Comparison of ENCODE assay signal across 12 cellular contexts in genomic region chr1:173410133-173410793, GRCh38.
DNase-seq lines count a peak whose midpoint lies in the region; ATAC-seq lines count a peak whose summit lies in the region.
"Had no signal": no experiment of that assay in that cellular context is flagged by ENCODE, and none has a peak within 500 bp of the region (broad histone marks: within the 10 kb centered on the region; RNA-seq: fewer than 3 reads in every experiment).

No MANE protein-coding gene starts in this region.

- intact Hi-C loops in activated T-helper 1 cell treated with anti-CD3 and anti-CD28 coated beads, Interleukin-12 subunit alpha, Interleukin-12 subunit beta, Interleukin-2, Interleukin-4 antibody, amounts not matched to agents 30 ng/mL and 10 ng/mL and 1 ng/mL, durations not matched to agents 14 hours and 24 hours and 36 hours (cut with micrococcal nuclease): loop anchor here (10.0 kb wide), 1 partner anchor 585 kb away; no protein-coding TSS in a partner anchor

- H3K4me3 Mint-ChIP-seq in activated CD8-positive, alpha-beta memory T cell treated with anti-CD3 and anti-CD28 coated beads, Interleukin-2, amount 10 ng/mL, durations not matched to agents 7 days and 5 days: no peak overlapping the region
- H3K4me3 Mint-ChIP-seq in activated T-helper 1 cell treated with anti-CD3 and anti-CD28 coated beads, Interleukin-12 subunit alpha, Interleukin-12 subunit beta, Interleukin-2, Interleukin-4 antibody, amounts not matched to agents 30 ng/mL and 10 ng/mL and 1 ng/mL, durations not matched to agents 14 hours and 24 hours and 36 hours: peak overlapping the region; percentile 5

- DNase-seq in activated CD8-positive, alpha-beta memory T cell treated with anti-CD3 and anti-CD28 coated beads, Interleukin-2, amount 10 ng/mL, durations not matched to agents 7 days and 5 days: no peak
- DNase-seq in activated CD8-positive, alpha-beta memory T cell treated with anti-CD3 and anti-CD28 coated beads, Interleukin-2, amount 50 U/mL, for 48 hours: no peak
- DNase-seq in activated T-helper 1 cell treated with anti-CD3 and anti-CD28 coated beads, Interleukin-12 subunit alpha, Interleukin-12 subunit beta, Interleukin-2, Interleukin-4 antibody, amounts not matched to agents 30 ng/mL and 10 ng/mL and 1 ng/mL, durations not matched to agents 14 hours and 24 hours and 36 hours (ENCODE audit: low spot score): no peak
- DNase-seq in stimulated activated naive CD8-positive, alpha-beta T cell treated with anti-CD3 and anti-CD28 coated beads, Interleukin-15, Interleukin-2, amounts not matched to agents 100 U/mL and 50 U/mL, for 24 hours: no peak
- DNase-seq in activated naive CD4-positive, alpha-beta T cell treated with Interleukin-2 at 50 U/mL for 16 hours: no peak
- DNase-seq: activated CD4-positive, alpha-beta T cell treated with anti-CD3 and anti-CD28 coated beads, Interleukin-2, amount 50 U/mL, for 4 hours; effector CD8-positive, alpha-beta T cell; kidney; sigmoid colon had no signal

- no peaks in the 10 kb centered on the region for H3K9me3 Mint-ChIP-seq in activated CD8-positive, alpha-beta memory T cell treated with anti-CD3 and anti-CD28 coated beads, Interleukin-2, amount 10 ng/mL, durations not matched to agents 7 days and 5 days (ENCODE audit: low read depth)
- no peaks in the 10 kb centered on the region for H3K9me3 Mint-ChIP-seq in activated T-helper 1 cell treated with anti-CD3 and anti-CD28 coated beads, Interleukin-12 subunit alpha, Interleukin-12 subunit beta, Interleukin-2, Interleukin-4 antibody, amounts not matched to agents 30 ng/mL and 10 ng/mL and 1 ng/mL, durations not matched to agents 14 hours and 24 hours and 36 hours

- no peaks in the 10 kb centered on the region for H3K27me3 Mint-ChIP-seq in activated CD8-positive, alpha-beta memory T cell treated with anti-CD3 and anti-CD28 coated beads, Interleukin-2, amount 10 ng/mL, durations not matched to agents 7 days and 5 days
- H3K27me3 Mint-ChIP-seq in activated T-helper 1 cell treated with anti-CD3 and anti-CD28 coated beads, Interleukin-12 subunit alpha, Interleukin-12 subunit beta, Interleukin-2, Interleukin-4 antibody, amounts not matched to agents 30 ng/mL and 10 ng/mL and 1 ng/mL, durations not matched to agents 14 hours and 24 hours and 36 hours (ENCODE audit: insufficient read depth): peaks cover 4% of the 10 kb centered on the region

- no peaks in the 10 kb centered on the region for H3K36me3 Mint-ChIP-seq in activated CD8-positive, alpha-beta memory T cell treated with anti-CD3 and anti-CD28 coated beads, Interleukin-2, amount 10 ng/mL, durations not matched to agents 7 days and 5 days
- peaks cover 3% of the 10 kb centered on the region for H3K36me3 Mint-ChIP-seq in activated T-helper 1 cell treated with anti-CD3 and anti-CD28 coated beads, Interleukin-12 subunit alpha, Interleukin-12 subunit beta, Interleukin-2, Interleukin-4 antibody, amounts not matched to agents 30 ng/mL and 10 ng/mL and 1 ng/mL, durations not matched to agents 14 hours and 24 hours and 36 hours (ENCODE audit: low read depth)

- peak overlapping the region; percentile 52 for H3K27ac Mint-ChIP-seq in activated CD8-positive, alpha-beta memory T cell treated with anti-CD3 and anti-CD28 coated beads, Interleukin-2, amount 10 ng/mL, durations not matched to agents 7 days and 5 days
- H3K27ac Mint-ChIP-seq in activated T-helper 1 cell treated with anti-CD3 and anti-CD28 coated beads, Interleukin-12 subunit alpha, Interleukin-12 subunit beta, Interleukin-2, Interleukin-4 antibody, amounts not matched to agents 30 ng/mL and 10 ng/mL and 1 ng/mL, durations not matched to agents 14 hours and 24 hours and 36 hours: no peak overlapping the region

- CTCF ChIA-PET in activated CD8-positive, alpha-beta memory T cell treated with anti-CD3 and anti-CD28 coated beads, Interleukin-2, amount 10 ng/mL, durations not matched to agents 7 days and 5 days (lab: Charles Lee): interaction anchor here (1.6 kb wide), 1 partner anchor 665 kb away, joined by 4 read pairs; no protein-coding TSS in a partner anchor

- ATAC-seq in activated CD8-positive, alpha-beta memory T cell treated with anti-CD3 and anti-CD28 coated beads, Interleukin-2, amount 10 ng/mL, durations not matched to agents 7 days and 5 days: peak; percentile 59
- peak; percentile 0 for ATAC-seq in HG03108 (IDR thresholded peaks at IDR 0.05; ENCODE audit: unreplicated experiment)
- peak; percentile 68 for ATAC-seq in stimulated activated naive CD8-positive, alpha-beta T cell treated with anti-CD3 and anti-CD28 coated beads, Interleukin-15, Interleukin-2, amounts not matched to agents 100 U/mL and 50 U/mL, for 24 hours
- no peak for ATAC-seq in HG03342 (IDR thresholded peaks at IDR 0.05; ENCODE audit: unreplicated experiment)
- no peak for ATAC-seq in HG02970 (IDR thresholded peaks at IDR 0.05; ENCODE audit: low FRiP score, unreplicated experiment)

- peaks cover 38% of the 10 kb centered on the region for H3K4me1 Mint-ChIP-seq in activated CD8-positive, alpha-beta memory T cell treated with anti-CD3 and anti-CD28 coated beads, Interleukin-2, amount 10 ng/mL, durations not matched to agents 7 days and 5 days
- peaks cover 19% of the 10 kb centered on the region for H3K4me1 Mint-ChIP-seq in activated T-helper 1 cell treated with anti-CD3 and anti-CD28 coated beads, Interleukin-12 subunit alpha, Interleukin-12 subunit beta, Interleukin-2, Interleukin-4 antibody, amounts not matched to agents 30 ng/mL and 10 ng/mL and 1 ng/mL, durations not matched to agents 14 hours and 24 hours and 36 hours (ENCODE audit: low read depth)

Comparison
In these comparisons a context has a peak if more than half of its experiments do, and no peak if none do; other contexts are left out.
1. ATAC-seq: peak in activated CD8-positive, alpha-beta memory T cell treated with anti-CD3 and anti-CD28 coated beads, Interleukin-2, amount 10 ng/mL, durations not matched to agents 7 days and 5 days (single experiment), HG03108 (single experiment) and stimulated activated naive CD8-positive, alpha-beta T cell treated with anti-CD3 and anti-CD28 coated beads, Interleukin-15, Interleukin-2, amounts not matched to agents 100 U/mL and 50 U/mL, for 24 hours (single experiment); none in HG03342 (single experiment) and HG02970 (single experiment).